1 cellular context compared by ENCODE assay signal in genomic region chr2:236782938-236783337, GRCh38.
TF ChIP-seq lines count a peak whose summit lies in the region.

No MANE protein-coding gene starts in this region.

TF ChIP-seq in HEK293, 187 proteins besides CTCF, POLR2A, EP300 and RAD21 (continued from another document):
- TF ChIP-seq ATF2 (tag by site-specific recombination; IDR thresholded peaks at IDR 0.05; ENCODE audit: low read depth) (peak; percentile 37; the same call in 1 of the 2 replicates), ZNF362 (tag by site-specific recombination; IDR thresholded peaks at IDR 0.05) (no peak), ZNF629 (tag by site-specific recombination; IDR thresholded peaks at IDR 0.05) (peak; percentile 30; the same call in 1 of the 2 replicates)
TF ChIP-seq in HEK293: peak in this region for 3.
